Comparison of ENCODE assay signal across 8 cellular contexts in the genomic region with DNA sequence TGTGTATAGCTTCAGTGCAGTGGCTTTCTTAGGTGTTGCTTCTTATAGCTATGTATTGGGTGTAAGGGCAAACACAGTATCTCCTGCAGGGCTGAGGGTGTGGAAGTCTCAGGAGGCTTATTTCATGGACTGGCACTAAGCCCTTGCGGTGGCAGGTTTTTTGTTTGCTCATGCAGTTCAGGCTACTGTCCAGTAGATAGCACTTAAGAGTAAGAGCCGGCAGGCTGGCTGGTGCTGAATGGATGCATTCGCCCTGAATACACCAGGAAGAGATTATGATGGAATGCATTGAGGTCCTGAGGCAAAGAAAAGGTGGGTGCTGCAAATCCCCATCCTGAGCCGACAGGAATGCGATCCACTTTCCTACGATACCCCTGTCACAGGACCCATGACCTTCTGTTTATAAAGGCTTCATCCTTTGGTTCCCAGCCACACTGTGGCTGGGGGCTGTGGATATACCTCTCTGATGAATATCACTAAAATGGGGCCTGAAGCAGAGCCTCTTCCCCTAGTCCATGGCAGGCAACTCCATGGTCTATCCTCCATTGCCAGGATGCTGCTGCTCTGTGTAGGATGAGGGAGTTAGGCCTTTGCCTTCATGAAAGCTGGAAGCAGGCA. TPM values are rescaled to one million over a fixed set of nuclear protein-coding genes. Genes with fewer than 3 reads are reported as not detected.
DNase-seq lines count a peak whose midpoint lies in the region; ATAC-seq and TF ChIP-seq lines count a peak whose summit lies in the region.

No MANE protein-coding gene starts in this region.

- H3K27ac ChIP-seq in HL-60 (replicated peaks) (no peak overlapping the region), testis (no peak overlapping the region)

- H3K27ac Mint-ChIP-seq in glutamatergic neuron (ENCODE audit: unreplicated experiment): no peak overlapping the region

- intact Hi-C loops in testis (cut with DNase I; ENCODE audit: low total_unique reads): no loop called here

- H3K4me3 ChIP-seq in BE2C (ENCODE audit: low read depth, low read length) (no peak overlapping the region), HL-60 (replicated peaks; ENCODE audit: insufficient read depth, low read length) (no peak overlapping the region), testis (no peak overlapping the region)

- H3K4me1 ChIP-seq in BE2C (no peaks in the 10 kb centered on the region), testis (no peaks in the 10 kb centered on the region)

- no peak overlapping the region for H3K4me3 Mint-ChIP-seq in glutamatergic neuron (ENCODE audit: unreplicated experiment)

- no peak for ATAC-seq in HG02763 (IDR thresholded peaks at IDR 0.05; ENCODE audit: unreplicated experiment)
- no peak for ATAC-seq in GM18909 (IDR thresholded peaks at IDR 0.05; ENCODE audit: poor library complexity, unreplicated experiment)
- no peak for ATAC-seq in HG03108 (IDR thresholded peaks at IDR 0.05; ENCODE audit: unreplicated experiment)

- TF ChIP-seq CTCF in BE2C (IDR thresholded peaks at IDR 0.05; ENCODE audit: low read depth, low read length) (peak; percentile 53), HL-60 (IDR thresholded peaks at IDR 0.05; ENCODE audit: insufficient read depth, low read length) (peak; percentile 29), glutamatergic neuron (IDR thresholded peaks at IDR 0.05; ENCODE audit: partially characterized antibody, unreplicated experiment) (peak; percentile 51), testis (IDR thresholded peaks at IDR 0.05) (peak in 1 of 3 experiments; percentile 18)

- H3K36me3 ChIP-seq in BE2C (no peaks in the 10 kb centered on the region), testis (ENCODE audit: low read depth, missing control alignments) (no peaks in the 10 kb centered on the region)

- H3K36me3 Mint-ChIP-seq in glutamatergic neuron (ENCODE audit: unreplicated experiment): peaks cover 4% of the 10 kb centered on the region

- no peaks in the 10 kb centered on the region for H3K4me1 Mint-ChIP-seq in glutamatergic neuron (ENCODE audit: low read depth, unreplicated experiment)

- H3K27me3 ChIP-seq in BE2C (no peaks in the 10 kb centered on the region), HL-60 (ENCODE audit: insufficient read depth, poor library complexity, severe bottlenecking) (no peaks in the 10 kb centered on the region), testis (no peaks in the 10 kb centered on the region)

- H3K27me3 Mint-ChIP-seq in glutamatergic neuron (ENCODE audit: unreplicated experiment): peaks cover 2% of the 10 kb centered on the region

- 57 to 65% methylated on average over 5 to 6 of the region's 6 CpGs for WGBS in testis, 2 donors

- no peak for TF ChIP-seq POLR2A in testis (IDR thresholded peaks at IDR 0.05)

- peaks cover 5% of the 10 kb centered on the region for H3K9me3 Mint-ChIP-seq in glutamatergic neuron (ENCODE audit: unreplicated experiment)

- peak; percentile 31 for DNase-seq in BE2C
- DNase-seq in HL-60 (ENCODE audit: low read depth in 1 of 2, low spot score in 1 of 2): peak; percentile 4 to 44
- peak; percentile 39 for DNase-seq in SIG-M5 treated with dmso at 0.1 percent for 504 hours (lab: John Stamatoyannopoulos, UW; ENCODE audit: unreplicated experiment)
- DNase-seq in glutamatergic neuron: peak; percentile 54
- peak; percentile 71 for DNase-seq in testis

- H3K9me3 ChIP-seq in BE2C: no peaks in the 10 kb centered on the region
- no peaks in the 10 kb centered on the region for H3K9me3 ChIP-seq in testis

RNA-seq across cellular contexts. Expression of gene ANXA8, which starts 44.9 kb away (rescaled TPM):
- polyA plus RNA-seq in BE2C (2012; ENCODE audit: insufficient read depth, insufficient read length, low read depth): not detected
- total RNA-seq in glutamatergic neuron (ENCODE audit: unreplicated experiment) (not detected), testis (1 to 10 TPM; 1.8 to 2.5 TPM)
- polyA plus RNA-seq in testis (ENCODE audit: insufficient read depth, low read depth, low replicate concordance): 6.7 TPM

RNA-seq across cellular contexts. Expression of gene FAM25G, which starts 52.5 kb away (rescaled TPM):
- polyA plus RNA-seq in BE2C (2012; ENCODE audit: insufficient read depth, insufficient read length, low read depth): not detected
- total RNA-seq in glutamatergic neuron (ENCODE audit: unreplicated experiment) (not detected), testis (1 to 10 TPM; 3.9 to 8.3 TPM)
- 8.6 TPM for polyA plus RNA-seq in testis (ENCODE audit: insufficient read depth, low read depth, low replicate concordance)

RNA-seq across cellular contexts. Expression of gene ZNF488, which starts 54.9 kb away (rescaled TPM):
- polyA plus RNA-seq in BE2C (2012; ENCODE audit: insufficient read depth, insufficient read length, low read depth): not detected
- total RNA-seq in glutamatergic neuron (ENCODE audit: unreplicated experiment) (3.3 TPM), testis (1 to 10 TPM; 2.7 to 3.2 TPM)
- polyA plus RNA-seq in testis (ENCODE audit: insufficient read depth, low read depth, low replicate concordance): 2.0 TPM
